ENCODE assay signal across 23 cellular contexts in the genomic region with DNA sequence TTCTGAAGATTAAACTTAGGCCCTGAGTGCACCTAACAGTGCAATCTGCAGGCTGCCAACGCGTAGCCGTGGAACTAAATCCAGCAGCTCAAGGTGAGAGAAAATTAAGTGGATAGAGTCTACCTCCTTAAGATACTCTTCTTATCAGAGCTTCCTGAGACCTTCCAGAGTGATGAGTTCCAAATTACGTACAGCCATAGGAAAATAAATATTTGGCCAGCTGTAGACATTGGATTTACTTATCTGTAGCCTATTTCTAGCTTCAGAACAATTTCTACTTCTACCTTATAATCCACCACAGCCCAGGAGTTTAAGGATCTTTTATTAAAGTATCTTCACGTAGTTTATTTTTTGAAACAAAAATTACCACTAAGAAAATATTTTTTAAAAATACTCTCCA.
"Had no signal": no experiment of that assay in that cellular context is flagged by ENCODE, and none has a peak within 500 bp of the region (broad histone marks: within the 10 kb centered on the region; RNA-seq: fewer than 3 reads in every experiment).

No MANE protein-coding gene starts in this region.

- H3K27me3 Mint-ChIP-seq: activated CD4-positive, alpha-beta T cell treated with anti-CD3 and anti-CD28 coated beads for 36 hours; stimulated activated memory B cell treated with anti-CD40 and anti-IgM and Interleukin-4, amounts not matched to agents 10 μg/mL and 1 μg/mL and 100 μg/mL, for 72 hours had no signal

- H3K9me3 ChIP-seq: prostate gland, stomach, transverse colon had no signal

- H3K9me3 Mint-ChIP-seq: activated naive CD4-positive, alpha-beta T cell treated with anti-CD3 and anti-CD28 coated beads, Interleukin-2, amount 50 U/mL, for 72 hours; activated T-cell treated with anti-CD3 and anti-CD28 coated beads, Interleukin-2, amount 50 U/mL, for 24 hours; activated T-helper 17 cell treated with anti-CD3 and anti-CD28 coated beads, Interleukin-2, amount 50 U/mL, for 72 hours; naive thymus-derived CD8-positive, alpha-beta T cell; stimulated activated memory B cell treated with anti-CD40 and anti-IgM and Interleukin-4, amounts not matched to agents 10 μg/mL and 1 μg/mL and 100 μg/mL, for 72 hours; T-helper 1 cell treated with Interleukin-12 subunit alpha and Interleukin-12 subunit beta and Interleukin-4 antibody, amounts not matched to agents 30 μg/mL and 1 μg/mL, for 36 hours; WTC11 had no signal

- H3K27ac Mint-ChIP-seq: activated CD4-positive, alpha-beta T cell treated with anti-CD3 and anti-CD28 coated beads for 36 hours; activated naive CD4-positive, alpha-beta T cell treated with anti-CD3 and anti-CD28 coated beads, Interleukin-2, amount 50 U/mL, for 72 hours; activated T-cell treated with anti-CD3 and anti-CD28 coated beads, Interleukin-2, amount 50 U/mL, for 24 hours; activated T-helper 17 cell treated with anti-CD3 and anti-CD28 coated beads, Interleukin-2, amount 50 U/mL, for 72 hours; naive thymus-derived CD8-positive, alpha-beta T cell; stimulated activated memory B cell treated with anti-CD40 and anti-IgM and Interleukin-4, amounts not matched to agents 10 μg/mL and 1 μg/mL and 100 μg/mL, for 72 hours; T-helper 1 cell treated with Interleukin-12 subunit alpha and Interleukin-12 subunit beta and Interleukin-4 antibody, amounts not matched to agents 30 μg/mL and 1 μg/mL, for 36 hours; WTC11 had no signal

- H3K4me1 Mint-ChIP-seq: activated CD4-positive, alpha-beta T cell treated with anti-CD3 and anti-CD28 coated beads for 36 hours; activated T-helper 17 cell treated with anti-CD3 and anti-CD28 coated beads, Interleukin-2, amount 50 U/mL, for 72 hours; naive thymus-derived CD8-positive, alpha-beta T cell; stimulated activated memory B cell treated with anti-CD40 and anti-IgM and Interleukin-4, amounts not matched to agents 10 μg/mL and 1 μg/mL and 100 μg/mL, for 72 hours; WTC11 had no signal

- DNase-seq: activated CD4-positive, alpha-beta T cell treated with anti-CD3 and anti-CD28 coated beads for 36 hours; activated CD4-positive, alpha-beta T cell treated with anti-CD3 and anti-CD28 coated beads, Interleukin-2, amount 50 U/mL, for 4 hours; activated CD8-positive, alpha-beta memory T cell treated with anti-CD3 and anti-CD28 coated beads for 24 hours; activated CD8-positive, alpha-beta memory T cell treated with anti-CD3 and anti-CD28 coated beads, Interleukin-2, amount 50 U/mL, for 4 hours; activated T-cell treated with anti-CD3 and anti-CD28 coated beads, Interleukin-2, amount 50 U/mL, for 24 hours; aorta; brain microvascular endothelial cell; central memory CD4-positive, alpha-beta T cell; dermis blood vessel endothelial cell; effector CD8-positive, alpha-beta T cell; kidney glomerular epithelial cell; naive thymus-derived CD8-positive, alpha-beta T cell; stimulated activated CD4-positive, alpha-beta T cell treated with anti-CD3 and anti-CD28 coated beads, Interleukin-2, amount 100 ng/mL, for 24 hours; stomach; T1000; transverse colon had no signal

- ATAC-seq: activated CD4-positive, alpha-beta T cell treated with anti-CD3 and anti-CD28 coated beads for 36 hours; activated naive CD4-positive, alpha-beta T cell treated with anti-CD3 and anti-CD28 coated beads, Interleukin-2, amount 50 U/mL, for 72 hours; activated T-helper 17 cell treated with anti-CD3 and anti-CD28 coated beads, Interleukin-2, amount 50 U/mL, for 72 hours; esophagus mucosa; naive thymus-derived CD8-positive, alpha-beta T cell; stimulated activated memory B cell treated with anti-CD40 and anti-IgM and Interleukin-4, amounts not matched to agents 10 μg/mL and 1 μg/mL and 100 μg/mL, for 72 hours; WTC11 had no signal

- H3K4me3 Mint-ChIP-seq: activated CD4-positive, alpha-beta T cell treated with anti-CD3 and anti-CD28 coated beads for 36 hours; activated T-cell treated with anti-CD3 and anti-CD28 coated beads, Interleukin-2, amount 50 U/mL, for 24 hours; activated T-helper 17 cell treated with anti-CD3 and anti-CD28 coated beads, Interleukin-2, amount 50 U/mL, for 72 hours; naive thymus-derived CD8-positive, alpha-beta T cell; stimulated activated memory B cell treated with anti-CD40 and anti-IgM and Interleukin-4, amounts not matched to agents 10 μg/mL and 1 μg/mL and 100 μg/mL, for 72 hours; T-helper 1 cell treated with Interleukin-12 subunit alpha and Interleukin-12 subunit beta and Interleukin-4 antibody, amounts not matched to agents 30 μg/mL and 1 μg/mL, for 36 hours; WTC11 had no signal

- H3K36me3 ChIP-seq: brain microvascular endothelial cell, prostate gland, stomach, transverse colon had no signal

- H3K4me3 ChIP-seq: prostate gland, stomach, transverse colon had no signal

- H3K36me3 Mint-ChIP-seq: activated naive CD4-positive, alpha-beta T cell treated with anti-CD3 and anti-CD28 coated beads, Interleukin-2, amount 50 U/mL, for 72 hours; naive thymus-derived CD8-positive, alpha-beta T cell; stimulated activated memory B cell treated with anti-CD40 and anti-IgM and Interleukin-4, amounts not matched to agents 10 μg/mL and 1 μg/mL and 100 μg/mL, for 72 hours; WTC11 had no signal

- H3K4me1 ChIP-seq: prostate gland, transverse colon had no signal

- H3K27me3 ChIP-seq: brain microvascular endothelial cell, stomach, transverse colon had no signal

- H3K27ac ChIP-seq: brain microvascular endothelial cell, prostate gland, transverse colon had no signal
